Comparison of ENCODE assay signal across 16 cellular contexts in the genomic region with DNA sequence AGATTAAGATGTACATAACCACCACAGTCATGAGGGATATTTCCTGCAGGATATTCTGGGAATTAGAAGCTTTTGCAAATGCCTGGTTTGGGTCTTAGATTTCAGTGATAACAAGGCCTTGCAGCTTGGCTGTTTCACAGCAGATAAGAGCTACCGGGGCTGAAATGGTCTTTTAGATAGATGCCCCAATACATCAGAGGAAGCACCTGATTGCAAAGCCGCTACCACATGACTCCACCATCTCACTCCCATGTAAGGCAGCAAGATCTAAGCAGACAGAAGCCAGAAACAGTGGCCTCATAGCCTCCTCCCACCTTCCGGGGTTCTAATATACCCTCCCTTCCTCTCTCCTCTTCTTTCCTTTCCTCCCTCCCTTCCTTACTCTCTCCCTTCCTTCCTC. TPM values are rescaled to one million over a fixed set of nuclear protein-coding genes. Genes with fewer than 3 reads are reported as not detected.
DNase-seq lines count a peak whose midpoint lies in the region; ATAC-seq lines count a peak whose summit lies in the region.
"Had no signal": no experiment of that assay in that cellular context is flagged by ENCODE, and none has a peak within 500 bp of the region (broad histone marks: within the 10 kb centered on the region; RNA-seq: fewer than 3 reads in every experiment).

No MANE protein-coding gene starts in this region.

- no peaks in the 10 kb centered on the region for H3K27me3 Mint-ChIP-seq in activated CD4-positive, alpha-beta T cell treated with anti-CD3 and anti-CD28 coated beads for 36 hours
- no peaks in the 10 kb centered on the region for H3K27me3 Mint-ChIP-seq in T-helper 17 cell
- H3K27me3 Mint-ChIP-seq: type B pancreatic cell had no signal

- intact Hi-C loops in activated CD4-positive, alpha-beta T cell treated with anti-CD3 and anti-CD28 coated beads for 36 hours (cut with DNase I, micrococcal nuclease), result loop anchor here in 1 of 2 experiments (1.0 kb wide), 1 partner anchor 15 kb away; no protein-coding TSS in a partner anchor

- H3K27ac Mint-ChIP-seq in activated CD4-positive, alpha-beta T cell treated with anti-CD3 and anti-CD28 coated beads for 36 hours, result peak overlapping the region; percentile 79
- peak overlapping the region; percentile 93 for H3K27ac Mint-ChIP-seq in T-helper 17 cell
- H3K27ac Mint-ChIP-seq: nephron, type B pancreatic cell had no signal

- peak; percentile 19 for DNase-seq in activated CD4-positive, alpha-beta T cell treated with anti-CD3 and anti-CD28 coated beads for 36 hours
- DNase-seq in activated CD4-positive, alpha-beta T cell treated with anti-CD3 and anti-CD28 coated beads, Interleukin-2, amount 50 U/mL, for 4 hours, result no peak
- DNase-seq in T-helper 17 cell, result no peak
- DNase-seq in amniotic epithelial cell (ENCODE audit: low read depth), result peak; percentile 50
- DNase-seq in stimulated activated CD8-positive, alpha-beta memory T cell treated with anti-CD3 and anti-CD28 coated beads, Interleukin-4, amount 100 ng/mL, for 48 hours, result peak; percentile 34
- no peak for DNase-seq in NAMALWA (ENCODE audit: low spot score)
- no peak for DNase-seq in GDM1 (lab: John Stamatoyannopoulos, UW)
- DNase-seq in NCI-H2107 (lab: John Stamatoyannopoulos, UW), result no peak
- DNase-seq: foreskin keratinocyte, Kasumi-1, kidney, NCI-H2171 treated with DMSO at 0.1 percent for 48 hours had no signal

- ATAC-seq in activated CD4-positive, alpha-beta T cell treated with anti-CD3 and anti-CD28 coated beads for 36 hours, result peak; percentile 50
- ATAC-seq in T-helper 17 cell, result peak; percentile 82
- ATAC-seq: A549, foreskin keratinocyte, Panc1 had no signal

- H3K9me3 Mint-ChIP-seq in activated CD4-positive, alpha-beta T cell treated with anti-CD3 and anti-CD28 coated beads for 36 hours (ENCODE audit: low read depth), result peaks cover 6% of the 10 kb centered on the region
- H3K9me3 Mint-ChIP-seq: type B pancreatic cell had no signal

- no peaks in the 10 kb centered on the region for H3K9me3 ChIP-seq in T-helper 17 cell (ENCODE audit: control insufficient read depth, low read length, poor library complexity, severe bottlenecking)
- H3K9me3 ChIP-seq: A549 had no signal

- POLR2A ChIA-PET in activated CD4-positive, alpha-beta T cell treated with anti-CD3 and anti-CD28 coated beads for 36 hours (lab: Charles Lee), result interaction anchor here (0.5 kb wide), 1 partner anchor 54 kb away, joined by 10 read pairs; no protein-coding TSS in a partner anchor

- H3K4me1 Mint-ChIP-seq in activated CD4-positive, alpha-beta T cell treated with anti-CD3 and anti-CD28 coated beads for 36 hours, result peaks cover 37% of the 10 kb centered on the region
- peaks cover 32% of the 10 kb centered on the region for H3K4me1 Mint-ChIP-seq in T-helper 17 cell
- H3K4me1 Mint-ChIP-seq: nephron had no signal

- H3K36me3 Mint-ChIP-seq in activated CD4-positive, alpha-beta T cell treated with anti-CD3 and anti-CD28 coated beads for 36 hours (ENCODE audit: low read depth), result peaks cover 13% of the 10 kb centered on the region
- H3K36me3 Mint-ChIP-seq in T-helper 17 cell (ENCODE audit: low read depth), result no peaks in the 10 kb centered on the region

- peak overlapping the region; percentile 64 for H3K4me3 Mint-ChIP-seq in activated CD4-positive, alpha-beta T cell treated with anti-CD3 and anti-CD28 coated beads for 36 hours
- peak overlapping the region; percentile 75 for H3K4me3 Mint-ChIP-seq in T-helper 17 cell
- H3K4me3 Mint-ChIP-seq: nephron, type B pancreatic cell had no signal

- CTCF ChIA-PET in activated CD4-positive, alpha-beta T cell treated with anti-CD3 and anti-CD28 coated beads for 36 hours (lab: Charles Lee), result interaction anchor here (1.0 to 1.3 kb wide), 2 partner anchors 18 to 58 kb away, joined by 3 read pairs; no protein-coding TSS in a partner anchor

RNA-seq across cellular contexts. Expression of a gene that starts 31.1 kb away (rescaled TPM):
- total RNA-seq in activated CD4-positive, alpha-beta T cell treated with anti-CD3 and anti-CD28 coated beads for 36 hours, result 10 to 100 TPM; 13.6 to 14.5 TPM
- total RNA-seq in T-helper 17 cell, result 10 to 100 TPM; 46.6 to 76.5 TPM

Comparison
In these comparisons a context has a peak if more than half of its experiments do, and no peak if none do; other contexts are left out.
1. DNase-seq: peak in activated CD4-positive, alpha-beta T cell treated with anti-CD3 and anti-CD28 coated beads for 36 hours (single experiment), amniotic epithelial cell (single experiment) and stimulated activated CD8-positive, alpha-beta memory T cell treated with anti-CD3 and anti-CD28 coated beads, Interleukin-4, amount 100 ng/mL, for 48 hours (single experiment); none in activated CD4-positive, alpha-beta T cell treated with anti-CD3 and anti-CD28 coated beads, Interleukin-2, amount 50 U/mL, for 4 hours (0 of 2), T-helper 17 cell (0 of 3), NAMALWA (single experiment), GDM1 (single experiment) and NCI-H2107 (single experiment).